16 cellular contexts compared by ENCODE assay signal in the genomic region with DNA sequence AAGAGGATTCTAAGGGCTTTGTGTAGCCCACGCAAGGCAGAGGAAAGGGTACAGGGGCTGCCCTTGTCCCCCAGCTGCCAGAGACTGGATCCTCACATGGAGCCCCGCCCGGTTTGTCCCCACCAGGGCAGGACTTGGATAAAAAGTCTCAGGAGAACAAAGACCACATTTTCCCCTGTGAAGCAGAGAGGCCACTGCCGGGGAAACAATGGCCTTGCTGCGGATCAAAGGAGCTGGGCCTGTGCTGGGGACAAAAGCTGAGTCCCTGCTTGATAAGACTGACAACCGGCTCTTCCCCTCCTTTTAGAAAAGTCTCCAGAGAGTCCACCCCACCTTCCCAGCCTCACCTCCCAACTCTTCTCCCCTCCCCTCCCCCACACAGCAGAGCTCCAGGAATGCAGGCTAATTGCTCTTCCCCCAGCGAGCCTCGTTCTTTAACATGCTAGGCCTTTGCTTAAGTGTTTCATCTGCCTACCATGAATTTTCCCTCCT.
A peak's percentile ranks its signal among the peaks of the same experiment; 100 is the strongest.
DNase-seq lines count a peak whose midpoint lies in the region; ATAC-seq, FAIRE-seq and TF ChIP-seq lines count a peak whose summit lies in the region.
"Had no signal": no experiment of that assay in that cellular context is flagged by ENCODE, and none has a peak within 500 bp of the region (broad histone marks: within the 10 kb centered on the region; RNA-seq: fewer than 3 reads in every experiment).

No MANE protein-coding gene starts in this region.

- H3K9ac ChIP-seq in iPS-15b (ENCODE audit: low read depth, low read length): no peak overlapping the region
- H3K9ac ChIP-seq in neural progenitor cell: no peak overlapping the region

- no peak for FAIRE-seq in GM12892 (lab: Jason Lieb, UNC)
- FAIRE-seq: G401.6 had no signal

- H3K9me3 ChIP-seq in iPS-15b (ENCODE audit: control insufficient read depth, insufficient read depth, low read length): no peaks in the 10 kb centered on the region
- H3K9me3 ChIP-seq in neural progenitor cell (ENCODE audit: low read depth): no peaks in the 10 kb centered on the region
- H3K9me3 ChIP-seq: psoas muscle, suprapubic skin had no signal

- H3K4me1 Mint-ChIP-seq in neural progenitor cell: peaks cover 86% of the 10 kb centered on the region
- H3K4me1 Mint-ChIP-seq in stimulated activated effector memory CD8-positive, alpha-beta T cell treated with anti-CD3 and anti-CD28 coated beads, Interleukin-12 subunit alpha, Interleukin-12 subunit beta, amount 100 ng/mL, for 72 hours: no peaks in the 10 kb centered on the region
- H3K4me1 Mint-ChIP-seq: activated T-helper 17 cell treated with anti-CD3 and anti-CD28 coated beads, Interleukin-2, amount 50 U/mL, for 72 hours had no signal

- H2AFZ ChIP-seq in neural progenitor cell (replicated peaks): no peak overlapping the region

- H4K20me1 ChIP-seq in neural progenitor cell (ENCODE audit: low read depth): peaks cover 5% of the 10 kb centered on the region

- no peak for TF ChIP-seq CTCF in neural progenitor cell (IDR thresholded peaks at IDR 0.05)

- H3K4me3 ChIP-seq in iPS-15b (ENCODE audit: low read depth, low read length) (peak overlapping the region; percentile 11), neural progenitor cell (peak overlapping the region; percentile 22)
- H3K4me3 ChIP-seq: psoas muscle, suprapubic skin had no signal

- ATAC-seq in stimulated activated effector memory CD8-positive, alpha-beta T cell treated with anti-CD3 and anti-CD28 coated beads, Interleukin-12 subunit alpha, Interleukin-12 subunit beta, amount 100 ng/mL, for 72 hours: no peak
- no peak for ATAC-seq in HG03095 (IDR thresholded peaks at IDR 0.05; ENCODE audit: unreplicated experiment)
- ATAC-seq in HG03108 (IDR thresholded peaks at IDR 0.05; ENCODE audit: unreplicated experiment): no peak
- ATAC-seq: activated T-helper 17 cell treated with anti-CD3 and anti-CD28 coated beads, Interleukin-2, amount 50 U/mL, for 72 hours had no signal

- DNase-seq in C1 segment of cervical spinal cord (lab: John Stamatoyannopoulos, UW) (peak in 13 of 14 donors; percentile 10 to 82 (median 71)), anterior cingulate cortex (lab: John Stamatoyannopoulos, UW) (peak in 52 of 58 donors; percentile 5 to 92 (median 68)), neural progenitor cell (ENCODE audit: low spot score) (peak; percentile 95), GM12892 (ENCODE audit: insufficient read length) (no peak)
- no peak for DNase-seq in stimulated activated effector memory CD8-positive, alpha-beta T cell treated with anti-CD3 and anti-CD28 coated beads, Interleukin-12 subunit alpha, Interleukin-12 subunit beta, amount 100 ng/mL, for 72 hours (ENCODE audit: low spot score in 2 of 2)
- DNase-seq: activated CD4-positive, alpha-beta memory T cell treated with anti-CD3 and anti-CD28 coated beads for 36 hours; aorta; NCI-H1694; NCI-H510A; psoas muscle had no signal

- H3K27me3 ChIP-seq in iPS-15b (ENCODE audit: control insufficient read depth, insufficient read depth, low read length) (peaks cover 21% of the 10 kb centered on the region), neural progenitor cell (no peaks in the 10 kb centered on the region)
- H3K27me3 ChIP-seq: suprapubic skin had no signal

- H3K36me3 ChIP-seq in iPS-15b (ENCODE audit: control insufficient read depth, insufficient read depth, low read length): no peaks in the 10 kb centered on the region
- H3K36me3 ChIP-seq in neural progenitor cell: no peaks in the 10 kb centered on the region
- H3K36me3 ChIP-seq: suprapubic skin had no signal

- peak overlapping the region; percentile 53 for H3K4me3 Mint-ChIP-seq in neural progenitor cell
- no peak overlapping the region for H3K4me3 Mint-ChIP-seq in stimulated activated effector memory CD8-positive, alpha-beta T cell treated with anti-CD3 and anti-CD28 coated beads, Interleukin-12 subunit alpha, Interleukin-12 subunit beta, amount 100 ng/mL, for 72 hours
- H3K4me3 Mint-ChIP-seq: activated CD4-positive, alpha-beta memory T cell treated with anti-CD3 and anti-CD28 coated beads for 36 hours; activated T-helper 17 cell treated with anti-CD3 and anti-CD28 coated beads, Interleukin-2, amount 50 U/mL, for 72 hours had no signal

- H3F3A ChIP-seq in neural progenitor cell (ENCODE audit: low read depth): peaks cover 56% of the 10 kb centered on the region

- H3K4me2 ChIP-seq in neural progenitor cell: peak overlapping the region; percentile 70

- no peaks in the 10 kb centered on the region for H3K79me2 ChIP-seq in neural progenitor cell (ENCODE audit: low read depth)

- no peaks in the 10 kb centered on the region for H3K9me3 Mint-ChIP-seq in neural progenitor cell
- peaks cover 7% of the 10 kb centered on the region for H3K9me3 Mint-ChIP-seq in stimulated activated effector memory CD8-positive, alpha-beta T cell treated with anti-CD3 and anti-CD28 coated beads, Interleukin-12 subunit alpha, Interleukin-12 subunit beta, amount 100 ng/mL, for 72 hours
- H3K9me3 Mint-ChIP-seq: activated CD4-positive, alpha-beta memory T cell treated with anti-CD3 and anti-CD28 coated beads for 36 hours; activated T-helper 17 cell treated with anti-CD3 and anti-CD28 coated beads, Interleukin-2, amount 50 U/mL, for 72 hours had no signal

- H3K27ac Mint-ChIP-seq in neural progenitor cell: peak overlapping the region; percentile 94
- no peak overlapping the region for H3K27ac Mint-ChIP-seq in stimulated activated effector memory CD8-positive, alpha-beta T cell treated with anti-CD3 and anti-CD28 coated beads, Interleukin-12 subunit alpha, Interleukin-12 subunit beta, amount 100 ng/mL, for 72 hours
- H3K27ac Mint-ChIP-seq: activated CD4-positive, alpha-beta memory T cell treated with anti-CD3 and anti-CD28 coated beads for 36 hours; activated T-helper 17 cell treated with anti-CD3 and anti-CD28 coated beads, Interleukin-2, amount 50 U/mL, for 72 hours had no signal

- H3K36me3 Mint-ChIP-seq in neural progenitor cell: no peaks in the 10 kb centered on the region
- H3K36me3 Mint-ChIP-seq in stimulated activated effector memory CD8-positive, alpha-beta T cell treated with anti-CD3 and anti-CD28 coated beads, Interleukin-12 subunit alpha, Interleukin-12 subunit beta, amount 100 ng/mL, for 72 hours: no peaks in the 10 kb centered on the region
- H3K36me3 Mint-ChIP-seq: activated CD4-positive, alpha-beta memory T cell treated with anti-CD3 and anti-CD28 coated beads for 36 hours had no signal

- no peaks in the 10 kb centered on the region for H3K27me3 Mint-ChIP-seq in neural progenitor cell (ENCODE audit: insufficient read depth, low read depth)
- H3K27me3 Mint-ChIP-seq: activated CD4-positive, alpha-beta memory T cell treated with anti-CD3 and anti-CD28 coated beads for 36 hours had no signal

- H3K4me1 ChIP-seq in iPS-15b (ENCODE audit: control insufficient read depth, insufficient read depth, low read length) (peaks cover 26% of the 10 kb centered on the region), neural progenitor cell (peaks cover 81% of the 10 kb centered on the region)

- TF ChIP-seq POLR2A in GM12892 (IDR thresholded peaks at IDR 0.05; ENCODE audit: low read depth, low read length): no peak

- peak overlapping the region; percentile 90 for H3K27ac ChIP-seq in neural progenitor cell
- H3K27ac ChIP-seq: psoas muscle, suprapubic skin had no signal

Comparison
In these comparisons a context has a peak if more than half of its experiments do, and no peak if none do; other contexts are left out.
1. DNase-seq: peak in C1 segment of cervical spinal cord (13 of 14), anterior cingulate cortex (52 of 58) and neural progenitor cell (single experiment); none in stimulated activated effector memory CD8-positive, alpha-beta T cell treated with anti-CD3 and anti-CD28 coated beads, Interleukin-12 subunit alpha, Interleukin-12 subunit beta, amount 100 ng/mL, for 72 hours (0 of 2) and GM12892 (single experiment).